In the genomic region with DNA sequence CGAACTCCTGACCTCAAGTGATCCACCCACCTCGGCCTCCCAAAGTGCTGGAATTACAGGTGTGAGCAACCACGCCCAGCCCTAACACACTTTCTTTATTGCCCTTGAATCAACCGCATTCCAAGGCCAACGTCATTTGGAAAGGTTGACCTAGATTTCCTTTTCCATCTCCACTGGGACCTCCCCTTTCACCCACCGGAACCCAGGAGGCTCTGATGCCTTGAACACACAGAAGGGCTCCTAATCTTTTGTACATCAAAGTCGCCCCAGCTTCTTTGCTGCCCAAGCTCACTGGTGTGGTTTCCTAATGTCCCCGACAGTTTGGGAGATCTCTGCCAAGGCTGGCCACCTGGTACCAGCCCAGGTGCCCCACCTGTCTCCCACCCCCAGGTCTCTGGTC, we compare ENCODE assay signal across 12 cellular contexts. TPM values are rescaled to one million over a fixed set of nuclear protein-coding genes. Genes with fewer than 3 reads are reported as not detected.
A peak's percentile ranks its signal among the peaks of the same experiment; 100 is the strongest.
DNase-seq lines count a peak whose midpoint lies in the region; ATAC-seq and TF ChIP-seq lines count a peak whose summit lies in the region.
"Had no signal": no experiment of that assay in that cellular context is flagged by ENCODE, and none has a peak within 500 bp of the region (broad histone marks: within the 10 kb centered on the region; RNA-seq: fewer than 3 reads in every experiment).

No MANE protein-coding gene starts in this region.

- H3K9me3 Mint-ChIP-seq in activated T-cell treated with anti-CD3 and anti-CD28 coated beads, Interleukin-2, amount 50 U/mL, for 24 hours = no peaks in the 10 kb centered on the region
- H3K9me3 Mint-ChIP-seq in stimulated activated naive B cell treated with anti-CD40 and anti-IgM and Interleukin-4, amounts not matched to agents 10 μg/mL and 1 μg/mL and 100 μg/mL, for 72 hours = peaks cover 0 to 2% of the 10 kb centered on the region in 2 donors

- H3K4me1 ChIP-seq in RWPE2 (ENCODE audit: insufficient read depth, poor library complexity, severe bottlenecking) (peaks cover 27% of the 10 kb centered on the region), foreskin keratinocyte (peaks cover 42% of the 10 kb centered on the region)

- ATAC-seq in RWPE2 (ENCODE audit: low read depth) (no peak), foreskin keratinocyte (no peak), HG02981 (IDR thresholded peaks at IDR 0.05; ENCODE audit: unreplicated experiment) (no peak)
- ATAC-seq in stimulated activated naive B cell treated with anti-CD40 and anti-IgM and Interleukin-4, amounts not matched to agents 10 μg/mL and 1 μg/mL and 100 μg/mL, for 72 hours (replicated peaks) = no peak

- peaks cover 90% of the 10 kb centered on the region for H3K4me1 Mint-ChIP-seq in activated T-cell treated with anti-CD3 and anti-CD28 coated beads, Interleukin-2, amount 50 U/mL, for 24 hours (ENCODE audit: low read depth)
- peaks cover 65 to 98% of the 10 kb centered on the region in 2 donors for H3K4me1 Mint-ChIP-seq in stimulated activated naive B cell treated with anti-CD40 and anti-IgM and Interleukin-4, amounts not matched to agents 10 μg/mL and 1 μg/mL and 100 μg/mL, for 72 hours

- TF ChIP-seq POLR2A in lower leg skin (IDR thresholded peaks at IDR 0.05) = no peak

- no peaks in the 10 kb centered on the region for H3K9me3 ChIP-seq in RWPE2 (ENCODE audit: severe bottlenecking)
- H3K9me3 ChIP-seq: stomach had no signal

- no peak overlapping the region for H3K4me3 Mint-ChIP-seq in activated T-cell treated with anti-CD3 and anti-CD28 coated beads, Interleukin-2, amount 50 U/mL, for 24 hours
- peak overlapping the region in 1 of 2 donors; percentile 36 for H3K4me3 Mint-ChIP-seq in stimulated activated naive B cell treated with anti-CD40 and anti-IgM and Interleukin-4, amounts not matched to agents 10 μg/mL and 1 μg/mL and 100 μg/mL, for 72 hours

- intact Hi-C loops in lower leg skin (cut with DNase I; ENCODE audit: low total_unique reads) = no loop called here

- TF ChIP-seq CTCF in RWPE2 (IDR thresholded peaks at IDR 0.05; ENCODE audit: poor library complexity, severe bottlenecking) = no peak
- TF ChIP-seq CTCF in foreskin keratinocyte (conservative IDR thresholded peaks at IDR 0.05) = no peak
- TF ChIP-seq CTCF in lower leg skin (IDR thresholded peaks at IDR 0.05) = no peak

- no peaks in the 10 kb centered on the region for H3K27me3 Mint-ChIP-seq in activated T-cell treated with anti-CD3 and anti-CD28 coated beads, Interleukin-2, amount 50 U/mL, for 24 hours
- no peaks in the 10 kb centered on the region for H3K27me3 Mint-ChIP-seq in stimulated activated naive B cell treated with anti-CD40 and anti-IgM and Interleukin-4, amounts not matched to agents 10 μg/mL and 1 μg/mL and 100 μg/mL, for 72 hours

- H3K36me3 ChIP-seq in RWPE2 (ENCODE audit: low read depth) = no peaks in the 10 kb centered on the region
- H3K36me3 ChIP-seq: stomach had no signal

- H3K27me3 ChIP-seq in RWPE2 (ENCODE audit: insufficient read depth, poor library complexity, severe bottlenecking) = no peaks in the 10 kb centered on the region
- H3K27me3 ChIP-seq in foreskin keratinocyte = no peaks in the 10 kb centered on the region
- H3K27me3 ChIP-seq: stomach had no signal

- peaks cover 4% of the 10 kb centered on the region for H3K36me3 Mint-ChIP-seq in activated T-cell treated with anti-CD3 and anti-CD28 coated beads, Interleukin-2, amount 50 U/mL, for 24 hours (ENCODE audit: low read depth)
- no peaks in the 10 kb centered on the region for H3K36me3 Mint-ChIP-seq in stimulated activated naive B cell treated with anti-CD40 and anti-IgM and Interleukin-4, amounts not matched to agents 10 μg/mL and 1 μg/mL and 100 μg/mL, for 72 hours

- 70 to 72% methylated on average over 8 of the region's 8 CpGs for WGBS in lower leg skin, 2 donors

- DNase-seq in activated T-cell treated with anti-CD3 and anti-CD28 coated beads, Interleukin-2, amount 50 U/mL, for 24 hours = no peak
- no peak for DNase-seq in activated T-cell treated with anti-CD3 and anti-CD28 coated beads for 4 hours
- no peak for DNase-seq in RWPE2 (ENCODE audit: low spot score)
- DNase-seq in foreskin keratinocyte = peak in 1 of 2 donors; percentile 66
- DNase-seq in stimulated activated naive B cell treated with anti-CD40 and anti-IgM and Interleukin-4, amounts not matched to agents 10 μg/mL and 1 μg/mL and 100 μg/mL, for 72 hours = no peak
- no peak for DNase-seq in lower leg skin (ENCODE audit: low spot score in 2 of 2)
- DNase-seq in NCI-H1417 treated with DMSO at 0.1 percent for 48 hours (lab: John Stamatoyannopoulos, UW) = no peak
- DNase-seq: activated naive CD4-positive, alpha-beta T cell treated with anti-CD3 and anti-CD28 coated beads, Interleukin-2, amount 50 U/mL, for 16 hours; foreskin melanocyte; NCI-H187 treated with DMSO at 0.1 percent for 48 hours; stomach had no signal

- H3K27ac ChIP-seq in RWPE2 (ENCODE audit: poor library complexity, severe bottlenecking) = peak overlapping the region; percentile 72
- peak overlapping the region; percentile 96 for H3K27ac ChIP-seq in foreskin keratinocyte

- peak overlapping the region; percentile 66 for H3K27ac Mint-ChIP-seq in activated T-cell treated with anti-CD3 and anti-CD28 coated beads, Interleukin-2, amount 50 U/mL, for 24 hours
- peak overlapping the region; percentile 90 for H3K27ac Mint-ChIP-seq in stimulated activated naive B cell treated with anti-CD40 and anti-IgM and Interleukin-4, amounts not matched to agents 10 μg/mL and 1 μg/mL and 100 μg/mL, for 72 hours

- H3K4me3 ChIP-seq in RWPE2 (ENCODE audit: severe bottlenecking) (no peak overlapping the region), lower leg skin (ENCODE audit: low read depth, poor library complexity, severe bottlenecking) (no peak overlapping the region)
- H3K4me3 ChIP-seq: stomach had no signal

RNA-seq across cellular contexts. Expression of gene CAB39, which starts 46.2 kb away (rescaled TPM):
- total RNA-seq in foreskin keratinocyte (179 and 191 TPM in 2 replicates), lower leg skin (10 to 100 TPM; 65.5 to 74.7 (median 70.4) TPM)
- 67.8 and 73.5 TPM in 2 replicates for polyA plus RNA-seq in foreskin keratinocyte
